8 cellular contexts compared by ENCODE assay signal in genomic region chr10:103884681-103885139, GRCh38. TPM values are rescaled to one million over a fixed set of nuclear protein-coding genes. Genes with fewer than 3 reads are reported as not detected.
DNase-seq lines count a peak whose midpoint lies in the region; ATAC-seq and TF ChIP-seq lines count a peak whose summit lies in the region.

No MANE protein-coding gene starts in this region.

- ATAC-seq in left ventricle myocardium superior (peak; percentile 44), GM18517 (IDR thresholded peaks at IDR 0.05; ENCODE audit: unreplicated experiment) (no peak)

- intact Hi-C loops in left ventricle myocardium superior (cut with micrococcal nuclease) (loop anchor here (5.0 to 10.0 kb wide), 2 partner anchors 110 to 328 kb away; no protein-coding TSS in a partner anchor), sigmoid colon (cut with DNase I) (loop anchor here (5.0 to 10.0 kb wide), 2 partner anchors 238 to 450 kb away; partner anchors contain the start of genes ITPRIP and SFR1)

- H3K27me3 ChIP-seq in H7 (ENCODE audit: control insufficient read depth, insufficient read depth, low read length) (no peaks in the 10 kb centered on the region), adipocyte (replicated peaks; ENCODE audit: control insufficient read depth, insufficient read depth, low read length) (no peaks in the 10 kb centered on the region), sigmoid colon (no peaks in the 10 kb centered on the region)
- no peaks in the 10 kb centered on the region for H3K27me3 ChIP-seq in effector memory CD4-positive, alpha-beta T cell (replicated peaks; ENCODE audit: control insufficient read depth, insufficient read depth, low read length, poor library complexity, severe bottlenecking)

- H3K27ac ChIP-seq in sigmoid colon = peak overlapping the region in 2 of 4 donors; percentile 21 to 22
- no peak overlapping the region for H3K27ac ChIP-seq in effector memory CD4-positive, alpha-beta T cell (ENCODE audit: insufficient read depth, low read length, poor library complexity, severe bottlenecking)

- H3K4me1 ChIP-seq in adipocyte (ENCODE audit: control insufficient read depth, insufficient read depth, low read length) (peaks cover 28% of the 10 kb centered on the region), sigmoid colon (peaks cover 0 to 19% (median 13%) of the 10 kb centered on the region in 4 donors)
- no peaks in the 10 kb centered on the region for H3K4me1 ChIP-seq in effector memory CD4-positive, alpha-beta T cell (ENCODE audit: control insufficient read depth, insufficient read depth, low read length, poor library complexity, severe bottlenecking)

- DNase-seq in DMS 273 (lab: John Stamatoyannopoulos, UW; ENCODE audit: unreplicated experiment) (peak; percentile 72), H7 (peak; percentile 77), NCI-H345 treated with DMSO at 0.1 percent for 48 hours (lab: John Stamatoyannopoulos, UW; ENCODE audit: unreplicated experiment) (peak; percentile 41), adipocyte (ENCODE audit: low read depth) (peak; percentile 81), left ventricle myocardium superior (no peak), sigmoid colon (no peak)
- DNase-seq in effector memory CD4-positive, alpha-beta T cell = no peak

- H3K9ac ChIP-seq in adipocyte (ENCODE audit: low read length) = no peak overlapping the region

- H3K36me3 ChIP-seq in H7 (replicated peaks; ENCODE audit: control insufficient read depth, insufficient read depth, low read length) = peaks cover 6% of the 10 kb centered on the region
- H3K36me3 ChIP-seq in adipocyte (ENCODE audit: control insufficient read depth, insufficient read depth, low read length, severe bottlenecking) = peaks cover 49% of the 10 kb centered on the region
- H3K36me3 ChIP-seq in sigmoid colon = peaks cover 17 to 38% (median 18%) of the 10 kb centered on the region in 4 donors
- H3K36me3 ChIP-seq in effector memory CD4-positive, alpha-beta T cell (ENCODE audit: control insufficient read depth, insufficient read depth, low read length) = peaks cover 72% of the 10 kb centered on the region

- TF ChIP-seq EP300 in sigmoid colon (IDR thresholded peaks at IDR 0.05) = no peak

- 70 to 81% methylated on average over 3 of the region's 3 CpGs for WGBS in sigmoid colon, 2 donors

- peak; percentile 35 to 72 (median 62) for TF ChIP-seq CTCF in sigmoid colon (IDR thresholded peaks at IDR 0.05)

- TF ChIP-seq POLR2A in sigmoid colon (IDR thresholded peaks at IDR 0.05) = no peak

- no peaks in the 10 kb centered on the region for H3K9me3 ChIP-seq in adipocyte (ENCODE audit: control insufficient read depth, low read length)
- H3K9me3 ChIP-seq in sigmoid colon = no peaks in the 10 kb centered on the region
- no peaks in the 10 kb centered on the region for H3K9me3 ChIP-seq in effector memory CD4-positive, alpha-beta T cell (ENCODE audit: control insufficient read depth, low read length)

- H3K4me3 ChIP-seq in H7 (ENCODE audit: insufficient read depth, low read depth, low read length) = no peak overlapping the region
- H3K4me3 ChIP-seq in adipocyte (ENCODE audit: low read length) = no peak overlapping the region
- no peak overlapping the region for H3K4me3 ChIP-seq in sigmoid colon
- H3K4me3 ChIP-seq in effector memory CD4-positive, alpha-beta T cell (ENCODE audit: insufficient read depth, low read depth, low read length, poor library complexity, severe bottlenecking) = no peak overlapping the region

RNA-seq across cellular contexts. Expression of gene SH3PXD2A, which starts 29.3 kb away (rescaled TPM):
- 6.8 and 8.1 TPM in 2 replicates for total RNA-seq in H7 (2014; rRNA removed; shearing (Covaris generic))
- 28.6 TPM for total RNA-seq in left ventricle myocardium superior
- 10 to 100 TPM; 24.5 to 58.2 (median 31.9) TPM for total RNA-seq in sigmoid colon
- 10 to 100 TPM; 19.0 to 23.6 (median 19.2) TPM for polyA plus RNA-seq in sigmoid colon

RNA-seq across cellular contexts. Expression of gene STN1, which starts 33.3 kb away (rescaled TPM):
- total RNA-seq in H7 (2014; rRNA removed; shearing (Covaris generic)) = 24.0 and 42.9 TPM in 2 replicates
- total RNA-seq in left ventricle myocardium superior (33.2 TPM), sigmoid colon (10 to 100 TPM; 16.0 to 22.5 (median 21.1) TPM)
- polyA plus RNA-seq in sigmoid colon = 10 to 100 TPM; 22.4 to 27.7 (median 22.8) TPM

Comparison
In these comparisons a context has a peak if more than half of its experiments do, and no peak if none do; other contexts are left out.
1. DNase-seq: peak in DMS 273 (single experiment), H7 (single experiment), NCI-H345 treated with DMSO at 0.1 percent for 48 hours (single experiment) and adipocyte (single experiment); none in left ventricle myocardium superior (single experiment), sigmoid colon (single experiment) and effector memory CD4-positive, alpha-beta T cell (0 of 3).